Comparison of ENCODE assay signal across 8 cellular contexts in genomic region chr4:8198906-8199593, GRCh38. TPM values are rescaled to one million over a fixed set of nuclear protein-coding genes. Genes with fewer than 3 reads are reported as not detected.
A peak's percentile ranks its signal among the peaks of the same experiment; 100 is the strongest.
DNase-seq lines count a peak whose midpoint lies in the region; ATAC-seq, FAIRE-seq and TF ChIP-seq lines count a peak whose summit lies in the region.

Gene SH3TC1, plus strand, starts transcription at chr4:8199290. Its CDS starts 5,905 bp downstream, at chr4:8205195.

- H3K27me3 ChIP-seq in brain microvascular endothelial cell (replicated peaks), result no peaks in the 10 kb centered on the region
- H3K27me3 ChIP-seq in small intestine (ENCODE audit: control insufficient read depth in 2 of 2, insufficient read depth in 2 of 2, low read length in 2 of 2), result no peaks in the 10 kb centered on the region

- DNase-seq in ELF-1 (ENCODE audit: low read depth, low spot score), result peak; percentile 86
- peak; percentile 95 for DNase-seq in KBM-7
- DNase-seq in T-helper 9 cell, result peak; percentile 39
- peak; percentile 79 for DNase-seq in brain microvascular endothelial cell
- peak; percentile 39 for DNase-seq in inferior parietal cortex (ENCODE audit: extremely low spot score)
- peak; percentile 90 for DNase-seq in small intestine
- DNase-seq in NCI-H345 (lab: John Stamatoyannopoulos, UW), result no peak

- in situ Hi-C loops in KBM-7 (cut with MboI; ENCODE audit: low pct_unique_long_range_greater_than_20kb, low sequenced_read_pairs), result no loop called here
- in situ Hi-C loops in brain microvascular endothelial cell (cut with HindIII; ENCODE audit: low pct_ligation_motif_present, low sequenced_read_pairs), result no loop called here

- no peaks in the 10 kb centered on the region for H3K9me3 ChIP-seq in small intestine (ENCODE audit: control insufficient read depth, low read depth)

- H3K4me3 ChIP-seq in brain microvascular endothelial cell (ENCODE audit: low read depth, low read length) (peak within 1 kb of the TSS; percentile 47), small intestine (ENCODE audit: low read depth in 1 of 2, low read length in 2 of 2) (peak within 1 kb of the TSS; percentile 21 to 49)

- no peaks in the 10 kb centered on the region for H3K36me3 ChIP-seq in brain microvascular endothelial cell (replicated peaks)
- no peaks in the 10 kb centered on the region for H3K36me3 ChIP-seq in small intestine (ENCODE audit: control insufficient read depth in 2 of 2, insufficient read depth in 2 of 2, low read length in 2 of 2)

- peak; percentile 68 for ATAC-seq in GM21576 (IDR thresholded peaks at IDR 0.05; ENCODE audit: unreplicated experiment)

- FAIRE-seq in small intestine (lab: Jason Lieb, UNC), result no peak

- no peak for TF ChIP-seq CTCF in brain microvascular endothelial cell (IDR thresholded peaks at IDR 0.05; ENCODE audit: low read depth, low read length, missing control alignments)

- H3K27ac ChIP-seq in brain microvascular endothelial cell, result peak within 1 kb of the TSS; percentile 62
- H3K27ac ChIP-seq in small intestine (ENCODE audit: low read depth in 1 of 2, low read length in 1 of 2), result peak within 1 kb of the TSS; percentile 8 to 86

- WGBS in small intestine, 3 donors, result 1 to 5% (median 4%) methylated on average over 25 to 32 of the region's 32 CpGs

- no peaks in the 10 kb centered on the region for H3K4me1 ChIP-seq in small intestine (ENCODE audit: control insufficient read depth in 2 of 2, insufficient read depth in 1 of 2, low read depth in 1 of 2, low read length in 1 of 2)

RNA-seq across cellular contexts. Expression of gene SH3TC1, which starts in this region (rescaled TPM):
- polyA plus RNA-seq in small intestine, result 1 to 10 TPM in 2 of 3 donors, under 1 TPM in 1; 0.45 to 8.2 (median 4.3) TPM
